ENCODE assay signal across 12 cellular contexts in the genomic region with DNA sequence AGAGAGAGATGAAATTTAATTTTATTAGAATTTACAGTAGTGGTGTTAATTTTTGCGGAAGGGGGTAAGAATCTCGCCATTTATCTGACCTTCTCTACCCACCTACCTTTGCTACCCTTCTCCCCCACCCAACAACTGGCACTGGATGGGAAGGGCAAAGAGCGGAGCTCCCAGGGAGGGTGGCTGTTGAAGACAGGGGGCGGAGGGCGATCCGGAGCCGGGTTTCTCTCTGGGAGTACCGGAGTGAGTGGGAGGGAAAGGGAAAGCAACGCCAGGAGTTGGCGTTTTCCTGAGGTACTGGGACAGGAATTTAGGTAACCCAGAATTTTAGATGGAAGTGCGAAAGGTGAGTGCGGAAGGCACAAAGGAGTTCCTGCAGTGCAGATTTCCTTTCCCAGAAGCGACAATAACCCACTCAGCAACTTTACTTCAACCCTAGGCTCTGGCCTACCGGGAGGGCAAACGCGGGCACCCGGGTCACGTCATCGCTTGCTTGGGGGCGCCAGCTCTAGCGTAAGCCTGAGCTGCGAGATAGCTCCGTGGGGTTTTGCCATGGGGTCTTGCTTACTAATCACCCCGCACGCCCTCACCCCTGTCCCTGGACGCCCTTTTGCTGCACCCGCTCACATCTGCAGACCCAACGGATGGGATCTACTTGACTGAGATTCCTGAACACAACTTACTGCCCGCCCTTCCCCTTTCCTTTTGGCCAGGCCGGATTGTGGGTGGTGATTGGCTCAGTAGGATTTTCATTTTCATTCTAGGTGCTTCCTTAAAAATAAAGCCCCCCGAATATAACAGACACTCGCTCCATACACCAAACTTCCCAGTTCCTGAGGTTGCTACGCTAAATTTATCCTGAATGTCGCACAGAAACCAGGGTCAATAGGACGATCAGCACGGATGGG.
DNase-seq lines count a peak whose midpoint lies in the region; ATAC-seq and FAIRE-seq lines count a peak whose summit lies in the region.
"Had no signal": no experiment of that assay in that cellular context is flagged by ENCODE, and none has a peak within 500 bp of the region (broad histone marks: within the 10 kb centered on the region; RNA-seq: fewer than 3 reads in every experiment).

No MANE protein-coding gene starts in this region.

- FAIRE-seq in small intestine (lab: Jason Lieb, UNC), result no peak
- FAIRE-seq: A204.1, endometrium had no signal

- H3K4me3 ChIP-seq in SK-N-MC (peak overlapping the region; percentile 78), iPS-20b (ENCODE audit: low read length) (peak overlapping the region; percentile 79), small intestine (ENCODE audit: low read depth in 1 of 2, low read length in 2 of 2) (peak overlapping the region in 1 of 2 donors; percentile 57)

- H3K4me1 ChIP-seq in iPS-20b (ENCODE audit: insufficient read depth, low read length), result peaks cover 12% of the 10 kb centered on the region; the same call in 1 of the 2 replicates
- peaks cover 2 to 7% of the 10 kb centered on the region in 2 donors for H3K4me1 ChIP-seq in small intestine (ENCODE audit: control insufficient read depth in 2 of 2, insufficient read depth in 1 of 2, low read depth in 1 of 2, low read length in 1 of 2)

- H3K27ac ChIP-seq in SK-N-MC (no peak overlapping the region), iPS-20b (ENCODE audit: low read length) (no peak overlapping the region), small intestine (ENCODE audit: low read depth in 1 of 2, low read length in 1 of 2) (no peak overlapping the region)

- H3K27me3 ChIP-seq in iPS-20b (ENCODE audit: insufficient read depth, low read length) (peaks cover 100% of the 10 kb centered on the region), small intestine (ENCODE audit: control insufficient read depth in 2 of 2, insufficient read depth in 2 of 2, low read length in 2 of 2) (peaks cover 17 to 40% of the 10 kb centered on the region in 2 donors)

- H3K36me3 ChIP-seq in SK-N-MC (ENCODE audit: insufficient read depth, low read length) (no peaks in the 10 kb centered on the region), iPS-20b (ENCODE audit: insufficient read depth, low read depth, low read length) (no peaks in the 10 kb centered on the region), small intestine (ENCODE audit: control insufficient read depth in 2 of 2, insufficient read depth in 2 of 2, low read length in 2 of 2) (no peaks in the 10 kb centered on the region)

- no peak for ATAC-seq in GM18517 (IDR thresholded peaks at IDR 0.05; ENCODE audit: unreplicated experiment)
- ATAC-seq in HG02642 (IDR thresholded peaks at IDR 0.05; ENCODE audit: poor library complexity, unreplicated experiment), result no peak
- no peak for ATAC-seq in HG03565 (IDR thresholded peaks at IDR 0.05; ENCODE audit: unreplicated experiment)

- H3K9ac ChIP-seq in SK-N-MC (ENCODE audit: insufficient read length) (no peak overlapping the region), iPS-20b (ENCODE audit: low read depth, low read length) (no peak overlapping the region; the same call in 1 of the 2 replicates)

- WGBS in small intestine, 3 donors, result 5 to 11% (median 7%) methylated on average over 36 of the region's 36 CpGs

- H3K9me3 ChIP-seq in SK-N-MC (ENCODE audit: low read depth, low read length) (no peaks in the 10 kb centered on the region), iPS-20b (ENCODE audit: insufficient read depth, low read depth, low read length) (no peaks in the 10 kb centered on the region; the same call in none of the 2 replicates), small intestine (ENCODE audit: control insufficient read depth, low read depth) (no peaks in the 10 kb centered on the region)

- DNase-seq in NCI-H1417 (lab: John Stamatoyannopoulos, UW), result peak in 2 of 3 experiments; percentile 42 to 48
- DNase-seq in NCI-H1417 treated with DMSO at 0.1 percent for 48 hours (lab: John Stamatoyannopoulos, UW), result no peak
- no peak for DNase-seq in SK-N-MC (ENCODE audit: low read depth, low spot score)
- peak; percentile 15 for DNase-seq in small intestine
- DNase-seq: midbrain, NCI-H187 treated with DMSO at 0.1 percent for 48 hours had no signal

Comparison
In these comparisons a context has a peak if more than half of its experiments do, and no peak if none do; other contexts are left out.
1. DNase-seq: peak in NCI-H1417 (2 of 3) and small intestine (single experiment); none in NCI-H1417 treated with DMSO at 0.1 percent for 48 hours (single experiment) and SK-N-MC (single experiment).